ENCODE assay signal across 8 cellular contexts in genomic region chr6:33073431-33073871, GRCh38. TPM values are rescaled to one million over a fixed set of nuclear protein-coding genes. Genes with fewer than 3 reads are reported as not detected.
A peak's percentile ranks its signal among the peaks of the same experiment; 100 is the strongest.
DNase-seq lines count a peak whose midpoint lies in the region; ATAC-seq, FAIRE-seq and TF ChIP-seq lines count a peak whose summit lies in the region.

TSS of gene HLA-DPA1 (minus strand) at chr6:33073649.

- H3K27me3 ChIP-seq in pancreas: peaks cover 0 to 4% (median 0%) of the 10 kb centered on the region in 4 donors

- peaks cover 66% of the 10 kb centered on the region for H3K4me1 Mint-ChIP-seq in activated B cell treated with CpG ODN at 0.5 μM for 24 hours

- CTCF ChIA-PET in activated B cell treated with CpG ODN at 0.5 μM for 24 hours (lab: Charles Lee): interaction anchor here (1.0 to 7.6 kb wide), 8 partner anchors 15 to 57 kb away, joined by 3 to 98 read pairs (median 4); no protein-coding TSS in a partner anchor

- no peaks in the 10 kb centered on the region for H3K27me3 Mint-ChIP-seq in activated B cell treated with CpG ODN at 0.5 μM for 24 hours

- no peak for FAIRE-seq in pancreas (lab: Jason Lieb, UNC)

- H3K9me3 Mint-ChIP-seq in activated B cell treated with CpG ODN at 0.5 μM for 24 hours: no peaks in the 10 kb centered on the region

- peak within 1 kb of the TSS in 1 of 4 donors; percentile 74 for H3K27ac ChIP-seq in pancreas

- H3K36me3 ChIP-seq in pancreas: no peaks in the 10 kb centered on the region

- DNase-seq in GDM1 (lab: John Stamatoyannopoulos, UW) (peak; percentile 77), activated B cell treated with CpG ODN at 0.5 μM for 24 hours (peak; percentile 54), fibroblast of mammary gland (ENCODE audit: low read depth) (peak; percentile 12), pancreas (peak in 1 of 6 donors; percentile 51), NCI-H2227 (lab: John Stamatoyannopoulos, UW; ENCODE audit: unreplicated experiment) (no peak), NCI-H510A treated with DMSO at 0.1 percent for 48 hours (lab: John Stamatoyannopoulos, UW) (no peak)

- H3K9me3 ChIP-seq in pancreas: no peaks in the 10 kb centered on the region

- ATAC-seq in GM19467 (IDR thresholded peaks at IDR 0.05; ENCODE audit: unreplicated experiment) (peak; percentile 74), HG03521 (IDR thresholded peaks at IDR 0.05; ENCODE audit: unreplicated experiment) (peak; percentile 63), activated B cell treated with CpG ODN at 0.5 μM for 24 hours (ENCODE audit: low read depth) (peak; percentile 72), pancreas (peak in 3 of 4 donors; percentile 63 to 78 (median 77))

- WGBS in pancreas, 2 donors: 46 to 52% methylated on average over 8 of the region's 8 CpGs

- peak within 1 kb of the TSS; percentile 99 for H3K27ac Mint-ChIP-seq in activated B cell treated with CpG ODN at 0.5 μM for 24 hours

- intact Hi-C loops in activated B cell treated with CpG ODN at 0.5 μM for 24 hours (cut with micrococcal nuclease): loop anchor here (1.0 kb wide), 1 partner anchor 11 kb away; no protein-coding TSS in a partner anchor
- intact Hi-C loops in pancreas (cut with DNase I): no loop called here

- peak within 1 kb of the TSS; percentile 97 for H3K4me3 Mint-ChIP-seq in activated B cell treated with CpG ODN at 0.5 μM for 24 hours

- no peak within 1 kb of the TSS for H3K4me3 ChIP-seq in fibroblast of mammary gland (ENCODE audit: control insufficient read depth, low read depth, low read length)
- peak within 1 kb of the TSS in 1 of 4 donors; percentile 20 for H3K4me3 ChIP-seq in pancreas

- no peaks in the 10 kb centered on the region for H3K4me1 ChIP-seq in pancreas

- no peak for TF ChIP-seq CTCF in activated B cell treated with CpG ODN at 0.5 μM for 24 hours (IDR thresholded peaks at IDR 0.05)
- no peak for TF ChIP-seq CTCF in fibroblast of mammary gland (conservative IDR thresholded peaks at IDR 0.05; ENCODE audit: control insufficient read depth, insufficient read depth, low read depth, low read length)
- TF ChIP-seq CTCF in pancreas (IDR thresholded peaks at IDR 0.05): no peak

- POLR2A ChIA-PET in activated B cell treated with CpG ODN at 0.5 μM for 24 hours (lab: Charles Lee): interaction anchor here (0.6 to 28.7 kb wide), 35 partner anchors 8 to 1237 kb away, joined by 3 to 2264 read pairs (median 6); partner anchors contain the start of genes BRD2, HLA-DMB, HLA-DOA and RPS18

- peaks cover 74% of the 10 kb centered on the region for H3K36me3 Mint-ChIP-seq in activated B cell treated with CpG ODN at 0.5 μM for 24 hours (ENCODE audit: low read depth)

RNA-seq across cellular contexts. Expression of gene HLA-DPA1, which starts in this region (rescaled TPM):
- total RNA-seq in activated B cell treated with CpG ODN at 0.5 μM for 24 hours (718 and 730 TPM in 2 replicates), pancreas (100 to 1,000 TPM in 1 of 6 donors, 10 to 100 TPM in 2, 1 to 10 TPM in 3; 8.7 to 162 (median 13.5) TPM)
- 1 to 10 TPM; 5.5 to 9.1 TPM for polyA plus RNA-seq in pancreas

Comparison
In these comparisons a context has a peak if more than half of its experiments do, and no peak if none do; other contexts are left out.
1. DNase-seq: peak in GDM1 (single experiment), activated B cell treated with CpG ODN at 0.5 μM for 24 hours (single experiment) and fibroblast of mammary gland (single experiment); none in NCI-H2227 (single experiment) and NCI-H510A treated with DMSO at 0.1 percent for 48 hours (single experiment).
2. Peak in every context shown above with its lines, with median percentiles within 50 percentile points of each other: ATAC-seq.